ENCODE assay signal across 18 cellular contexts in genomic region chr18:8247700-8248099, GRCh38.
"Had no signal": no experiment of that assay in that cellular context is flagged by ENCODE, and none has a peak within 500 bp of the region (broad histone marks: within the 10 kb centered on the region; RNA-seq: fewer than 3 reads in every experiment).

No MANE protein-coding gene starts in this region.

- DNase-seq: activated B cell treated with CpG ODN at 0.5 μM for 24 hours; activated CD4-positive, alpha-beta T cell treated with anti-CD3 and anti-CD28 coated beads, Interleukin-2, amount 50 U/mL, for 1 hour; activated CD8-positive, alpha-beta T cell treated with anti-CD3 and anti-CD28 coated beads for 36 hours; activated T-cell treated with anti-CD3 and anti-CD28 coated beads, Interleukin-2, amount 50 U/mL, for 48 hours; anterior cingulate cortex; effector CD8-positive, alpha-beta T cell; esophagus squamous epithelium; foreskin melanocyte; heart right ventricle; kidney glomerular epithelial cell; left ventricle myocardium inferior; mucosa of descending colon; right lobe of liver; stimulated activated CD4-positive, alpha-beta T cell treated with anti-CD3 and anti-CD28 coated beads, Interleukin-2, amount 100 ng/mL, for 48 hours; stimulated activated naive CD4-positive, alpha-beta T cell treated with Interleukin-2 at 50 U/mL for 16 hours; T-helper 2 cell had no signal

- ATAC-seq: activated CD8-positive, alpha-beta T cell treated with anti-CD3 and anti-CD28 coated beads for 36 hours; activated naive CD4-positive, alpha-beta T cell treated with anti-CD3 and anti-CD28 coated beads, Interleukin-2, amount 50 U/mL, for 72 hours; heart right ventricle; mucosa of descending colon; natural killer cell treated with Interleukin-12 subunit alpha and Interleukin-12 subunit beta and Interleukin-15 and Interleukin-18, amount 100 ng/mL, for 72 hours; right lobe of liver had no signal
